16 cellular contexts compared by ENCODE assay signal in the genomic region with DNA sequence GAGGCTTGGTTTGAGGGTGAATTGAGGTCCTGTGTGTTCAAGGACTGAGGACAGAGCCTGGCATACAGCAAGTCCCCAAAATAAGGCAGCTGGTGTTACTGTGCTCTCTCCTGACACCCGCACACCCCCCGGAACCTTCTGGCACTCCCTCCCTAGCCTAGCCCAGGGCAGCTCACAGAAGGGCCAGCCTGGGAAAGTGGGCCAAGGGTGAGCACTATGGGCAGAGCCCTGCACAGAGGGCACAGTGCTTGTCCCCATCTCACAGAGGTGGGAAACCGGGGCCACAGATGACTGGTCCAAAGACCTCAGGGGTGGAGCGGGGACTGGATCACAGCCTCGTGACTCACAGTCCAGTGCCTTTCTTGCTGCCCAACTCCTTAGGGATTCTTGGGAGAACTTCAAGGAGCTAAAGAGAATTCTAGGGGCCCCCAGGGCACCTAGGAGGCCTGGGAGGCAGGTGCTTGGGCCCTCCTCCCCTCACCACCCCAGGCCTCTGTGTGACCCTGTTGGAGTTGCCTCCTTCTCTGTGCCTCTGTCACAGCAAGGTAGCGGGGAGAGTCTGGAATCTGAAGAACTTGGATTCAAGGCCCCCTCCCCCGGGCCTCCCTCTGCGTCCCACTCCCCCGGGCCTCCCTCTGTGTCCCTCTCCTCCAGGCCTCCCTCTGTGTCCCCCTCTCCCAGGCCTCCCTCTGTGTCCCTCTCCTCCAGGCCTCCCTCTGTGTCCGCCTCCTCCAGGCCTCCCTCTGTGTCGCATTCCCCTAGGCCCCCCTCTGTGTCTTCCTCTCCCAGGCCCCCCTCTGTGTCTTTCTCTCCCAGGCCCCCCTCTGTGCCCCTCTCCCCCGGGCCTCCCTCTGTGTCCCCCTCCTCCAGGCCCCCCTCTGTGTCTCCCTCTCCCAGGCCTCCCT. TPM values are rescaled to one million over a fixed set of nuclear protein-coding genes. Genes with fewer than 3 reads are reported as not detected.
DNase-seq lines count a peak whose midpoint lies in the region; ATAC-seq and TF ChIP-seq lines count a peak whose summit lies in the region.
"Had no signal": no experiment of that assay in that cellular context is flagged by ENCODE, and none has a peak within 500 bp of the region (broad histone marks: within the 10 kb centered on the region; RNA-seq: fewer than 3 reads in every experiment).

No MANE protein-coding gene starts in this region.

- H3K27ac ChIP-seq in GM23248: no peak overlapping the region
- H3K27ac ChIP-seq in spleen: no peak overlapping the region

- H4K20me1 ChIP-seq in GM23248 (ENCODE audit: insufficient read depth): no peaks in the 10 kb centered on the region

- no peaks in the 10 kb centered on the region for H3F3A ChIP-seq in GM23248 (ENCODE audit: insufficient read depth)

- ATAC-seq in GM18873 (IDR thresholded peaks at IDR 0.05; ENCODE audit: low FRiP score, unreplicated experiment): no peak
- ATAC-seq: PC-3 had no signal

- no peak for TF ChIP-seq CTCF in spleen (IDR thresholded peaks at IDR 0.05 in 8 of 11, conservative IDR thresholded peaks at IDR 0.05 in 3 of 11)

- H3K9me3 ChIP-seq in GM23248 (ENCODE audit: low read depth) (no peaks in the 10 kb centered on the region), iPS-15b (ENCODE audit: control insufficient read depth, insufficient read depth, low read length) (no peaks in the 10 kb centered on the region), spleen (peaks cover 0 to 12% (median 4%) of the 10 kb centered on the region in 8 donors)

- no peak for TF ChIP-seq POLR2A in spleen (IDR thresholded peaks at IDR 0.05)

- peaks cover 15% of the 10 kb centered on the region for H3K27me3 ChIP-seq in GM23248 (replicated peaks; ENCODE audit: insufficient read depth)
- H3K27me3 ChIP-seq in iPS-15b (ENCODE audit: control insufficient read depth, insufficient read depth, low read length): no peaks in the 10 kb centered on the region
- peaks cover 0 to 28% (median 0%) of the 10 kb centered on the region in 7 donors for H3K27me3 ChIP-seq in spleen (replicated peaks in 1 of 7)

- H3K4me1 ChIP-seq in GM23248 (ENCODE audit: insufficient read depth) (no peaks in the 10 kb centered on the region), iPS-15b (ENCODE audit: control insufficient read depth, insufficient read depth, low read length) (peaks cover 2% of the 10 kb centered on the region), spleen (no peaks in the 10 kb centered on the region)

- in situ Hi-C loops in GM23248 (cut with MboI): no loop called here

- DNase-seq in GM23248 (peak; percentile 24), HT-29 (ENCODE audit: low spot score) (peak; percentile 20), spleen (peak; percentile 44), NCI-H128 (lab: John Stamatoyannopoulos, UW; ENCODE audit: unreplicated experiment) (no peak), DMS153 treated with DMSO at 0.1 percent for 48 hours (lab: John Stamatoyannopoulos, UW; ENCODE audit: unreplicated experiment) (no peak)
- DNase-seq: ACHN, C1 segment of cervical spinal cord, GDM1, NCI-H1436 treated with DMSO at 0.1 percent for 48 hours, NCI-H2029, NCI-H345, NCI-H526, PC-3, RPMI8226 had no signal

- no peaks in the 10 kb centered on the region for H3K9me2 ChIP-seq in GM23248 (ENCODE audit: insufficient read depth)

- no peaks in the 10 kb centered on the region for H3K79me2 ChIP-seq in GM23248 (ENCODE audit: insufficient read depth)

- WGBS in GM23248 (ENCODE audit: low coverage in 1 of 2, low lambda C conversion rate in 2 of 2, missing lambda C conversion rate in 2 of 2), 2 experiments: 57 to 94% methylated on average over 2 to 12 of the region's 12 CpGs
- WGBS in spleen, 5 donors: 69 to 76% (median 71%) methylated on average over 9 to 12 of the region's 12 CpGs

- no peak overlapping the region for H3K9ac ChIP-seq in GM23248
- H3K9ac ChIP-seq in iPS-15b (ENCODE audit: low read depth, low read length): peak overlapping the region; percentile 12

- H3K36me3 ChIP-seq in GM23248 (ENCODE audit: low read depth) (no peaks in the 10 kb centered on the region), iPS-15b (ENCODE audit: control insufficient read depth, insufficient read depth, low read length) (no peaks in the 10 kb centered on the region), spleen (no peaks in the 10 kb centered on the region)

- intact Hi-C loops in spleen (cut with DNase I; ENCODE audit: low total_unique reads): no loop called here

- no peak overlapping the region for H3K4me3 ChIP-seq in GM23248
- H3K4me3 ChIP-seq in iPS-15b (ENCODE audit: low read depth, low read length): no peak overlapping the region
- no peak overlapping the region for H3K4me3 ChIP-seq in spleen

- H3K4me2 ChIP-seq in GM23248 (ENCODE audit: unreplicated experiment): no peak overlapping the region

- no peak overlapping the region for H2AFZ ChIP-seq in GM23248

RNA-seq across cellular contexts. Expression of a gene that starts 13.5 kb away (rescaled TPM):
- 14.3 and 16.8 TPM in 2 replicates for total RNA-seq in GM23248 (2014; rRNA removed; shearing (Covaris generic))
- polyA plus RNA-seq in GM23248 (2016; fragmentation: Nextera tagmentation; extraction: Ambion mirVana) (68.1 and 71.1 TPM in 2 replicates), spleen (10 to 100 TPM; 12.0 to 28.4 (median 23.7) TPM)
- 21.4 and 37.0 TPM in 2 replicates for total RNA-seq in HT-29 (2014; rRNA removed; shearing (Covaris generic))
- total RNA-seq in spleen: 10 to 100 TPM; 44.5 to 60.9 (median 47.7) TPM

Comparison
In these comparisons a context has a peak if more than half of its experiments do, and no peak if none do; other contexts are left out.
1. DNase-seq: peak in GM23248 (single experiment), HT-29 (single experiment) and spleen (single experiment); none in NCI-H128 (single experiment) and DMS153 treated with DMSO at 0.1 percent for 48 hours (single experiment).